Comparison of ENCODE assay signal across 21 cellular contexts in genomic region chr18:3667255-3668137, GRCh38.
DNase-seq lines count a peak whose midpoint lies in the region; ATAC-seq and TF ChIP-seq lines count a peak whose summit lies in the region.
"Had no signal": no experiment of that assay in that cellular context is flagged by ENCODE, and none has a peak within 500 bp of the region (broad histone marks: within the 10 kb centered on the region; RNA-seq: fewer than 3 reads in every experiment).

No MANE protein-coding gene starts in this region.

- peaks cover 9% of the 10 kb centered on the region for H3K9me3 ChIP-seq in A673 (ENCODE audit: low read depth, low read length, poor library complexity, severe bottlenecking)
- H3K9me3 ChIP-seq: ascending aorta, lower lobe of right lung, Peyer's patch, uterus had no signal

- H3K4me1 Mint-ChIP-seq in dendritic cell treated with granulocyte-macrophage colony-stimulating factor and Interleukin-4, amounts not matched to agents 40 ng/mL and 50 ng/mL, for 4 days (ENCODE audit: low read depth), result peaks cover 34% of the 10 kb centered on the region
- peaks cover 4 to 7% (median 6%) of the 10 kb centered on the region in 3 donors for H3K4me1 Mint-ChIP-seq in T-cell

- no peak for DNase-seq in A673 (ENCODE audit: low spot score)
- peak; percentile 55 for DNase-seq in G401 (ENCODE audit: low spot score)
- DNase-seq in NCI-H510A (lab: John Stamatoyannopoulos, UW), result peak; percentile 81
- DNase-seq in activated CD8-positive, alpha-beta memory T cell treated with anti-CD3 and anti-CD28 coated beads for 24 hours, result no peak
- no peak for DNase-seq in T-cell
- no peak for DNase-seq in hypothalamus (lab: John Stamatoyannopoulos, UW)
- DNase-seq: activated CD4-positive, alpha-beta T cell treated with anti-CD3 and anti-CD28 coated beads, Interleukin-2, amount 10 ng/mL, durations not matched to agents 24 days and 14 days; activated naive CD4-positive, alpha-beta T cell treated with anti-CD3 and anti-CD28 coated beads for 36 hours; GDM1; heart left ventricle; immature natural killer cell; lower lobe of right lung; naive B cell; NCI-H524; Peyer's patch; stimulated activated CD4-positive, alpha-beta T cell treated with anti-CD3 and anti-CD28 coated beads, Interleukin-2, amount 100 ng/mL, for 48 hours; uterus had no signal

- intact Hi-C loops in A673 (cut with micrococcal nuclease; ENCODE audit: unreplicated experiment), result loop anchor here (2.0 kb wide), 2 partner anchors 73 to 213 kb away; no protein-coding TSS in a partner anchor
- intact Hi-C loops in dendritic cell treated with granulocyte-macrophage colony-stimulating factor and Interleukin-4, amounts not matched to agents 40 ng/mL and 50 ng/mL, for 4 days (cut with micrococcal nuclease), result loop anchor here (2.0 kb wide), 2 partner anchors 15 to 387 kb away; no protein-coding TSS in a partner anchor

- BruUV-seq in A673 (replicated peaks; lab: Mats Ljungman, UMichigan), result no TSS peak

- CTCF ChIA-PET in A673 (lab: Charles Lee) (interaction anchor here (0.8 to 2.5 kb wide), 2 partner anchors 202 to 1125 kb away, joined by 3 to 5 read pairs; no protein-coding TSS in a partner anchor), T-cell (lab: Charles Lee) (interaction anchor here (0.6 to 4.1 kb wide), 20 partner anchors 30 to 645 kb away, joined by 3 to 59 read pairs (median 6); no protein-coding TSS in a partner anchor)

- no peaks in the 10 kb centered on the region for H3K27me3 ChIP-seq in A673 (replicated peaks; ENCODE audit: insufficient read depth, low read depth, low read length, poor library complexity)
- H3K27me3 ChIP-seq: ascending aorta, heart left ventricle, Peyer's patch, uterus had no signal

- no peak for TF ChIP-seq CTCF in A673 (conservative IDR thresholded peaks at IDR 0.05; ENCODE audit: low read depth, low read length)

- H3K27ac ChIP-seq in A673 (ENCODE audit: low read depth, low read length, poor library complexity, severe bottlenecking), result peak overlapping the region; percentile 88
- H3K27ac ChIP-seq: ascending aorta, heart left ventricle, lower lobe of right lung, parathyroid adenoma, Peyer's patch, uterus had no signal

- peaks cover 7% of the 10 kb centered on the region for H3K36me3 Mint-ChIP-seq in dendritic cell treated with granulocyte-macrophage colony-stimulating factor and Interleukin-4, amounts not matched to agents 40 ng/mL and 50 ng/mL, for 4 days (ENCODE audit: low read depth)
- no peaks in the 10 kb centered on the region for H3K36me3 Mint-ChIP-seq in T-cell
- H3K36me3 Mint-ChIP-seq: immature natural killer cell, naive B cell had no signal

- peaks cover 17% of the 10 kb centered on the region for H3K36me3 ChIP-seq in A673 (ENCODE audit: insufficient read depth, low read length, poor library complexity, severe bottlenecking)
- H3K36me3 ChIP-seq: ascending aorta, heart left ventricle, lower lobe of right lung, Peyer's patch, uterus had no signal

- no peaks in the 10 kb centered on the region for H3K27me3 Mint-ChIP-seq in dendritic cell treated with granulocyte-macrophage colony-stimulating factor and Interleukin-4, amounts not matched to agents 40 ng/mL and 50 ng/mL, for 4 days
- H3K27me3 Mint-ChIP-seq in T-cell, result no peaks in the 10 kb centered on the region
- H3K27me3 Mint-ChIP-seq: naive B cell had no signal

- H3K27ac Mint-ChIP-seq in dendritic cell treated with granulocyte-macrophage colony-stimulating factor and Interleukin-4, amounts not matched to agents 40 ng/mL and 50 ng/mL, for 4 days, result peak overlapping the region; percentile 5
- no peak overlapping the region for H3K27ac Mint-ChIP-seq in T-cell
- H3K27ac Mint-ChIP-seq: activated CD4-positive, alpha-beta T cell treated with anti-CD3 and anti-CD28 coated beads, Interleukin-2, amount 10 ng/mL, durations not matched to agents 24 days and 14 days; activated naive CD4-positive, alpha-beta T cell treated with anti-CD3 and anti-CD28 coated beads for 36 hours; immature natural killer cell had no signal

- in situ Hi-C loops in G401 (cut with HindIII; ENCODE audit: low sequenced_read_pairs), result no loop called here

- ATAC-seq in T-cell (replicated peaks in 1 of 4) (no peak), HG02870 (IDR thresholded peaks at IDR 0.05; ENCODE audit: unreplicated experiment) (no peak)

- H3K4me3 Mint-ChIP-seq in dendritic cell treated with granulocyte-macrophage colony-stimulating factor and Interleukin-4, amounts not matched to agents 40 ng/mL and 50 ng/mL, for 4 days, result no peak overlapping the region
- H3K4me3 Mint-ChIP-seq in T-cell, result no peak overlapping the region
- H3K4me3 Mint-ChIP-seq: activated CD4-positive, alpha-beta T cell treated with anti-CD3 and anti-CD28 coated beads, Interleukin-2, amount 10 ng/mL, durations not matched to agents 24 days and 14 days; activated naive CD4-positive, alpha-beta T cell treated with anti-CD3 and anti-CD28 coated beads for 36 hours; immature natural killer cell; naive B cell had no signal

- no peak overlapping the region for H3K4me3 ChIP-seq in A673 (ENCODE audit: low read depth, low read length, poor library complexity, severe bottlenecking)
- H3K4me3 ChIP-seq: ascending aorta, heart left ventricle, lower lobe of right lung, Peyer's patch, uterus had no signal

- H3K9me3 Mint-ChIP-seq in dendritic cell treated with granulocyte-macrophage colony-stimulating factor and Interleukin-4, amounts not matched to agents 40 ng/mL and 50 ng/mL, for 4 days, result peaks cover 12% of the 10 kb centered on the region
- no peaks in the 10 kb centered on the region for H3K9me3 Mint-ChIP-seq in T-cell
- H3K9me3 Mint-ChIP-seq: activated naive CD4-positive, alpha-beta T cell treated with anti-CD3 and anti-CD28 coated beads for 36 hours; immature natural killer cell; naive B cell had no signal

- POLR2A ChIA-PET in A673 (lab: Charles Lee; ENCODE audit: low non-redundant PET), result interaction anchor here (0.7 kb wide), 1 partner anchor 73 kb away, joined by 5 read pairs; no protein-coding TSS in a partner anchor
- POLR2A ChIA-PET in T-cell (lab: Charles Lee), result no interaction called here

- H3K4me1 ChIP-seq in A673 (ENCODE audit: insufficient read depth, low read length, poor library complexity, severe bottlenecking), result peaks cover 67% of the 10 kb centered on the region
- H3K4me1 ChIP-seq: parathyroid adenoma, uterus had no signal

Comparison
In these comparisons a context has a peak if more than half of its experiments do, and no peak if none do; other contexts are left out.
1. DNase-seq: peak in G401 (single experiment) and NCI-H510A (single experiment); none in A673 (single experiment), activated CD8-positive, alpha-beta memory T cell treated with anti-CD3 and anti-CD28 coated beads for 24 hours (single experiment), T-cell (0 of 34) and hypothalamus (0 of 51).